In the genomic region with DNA sequence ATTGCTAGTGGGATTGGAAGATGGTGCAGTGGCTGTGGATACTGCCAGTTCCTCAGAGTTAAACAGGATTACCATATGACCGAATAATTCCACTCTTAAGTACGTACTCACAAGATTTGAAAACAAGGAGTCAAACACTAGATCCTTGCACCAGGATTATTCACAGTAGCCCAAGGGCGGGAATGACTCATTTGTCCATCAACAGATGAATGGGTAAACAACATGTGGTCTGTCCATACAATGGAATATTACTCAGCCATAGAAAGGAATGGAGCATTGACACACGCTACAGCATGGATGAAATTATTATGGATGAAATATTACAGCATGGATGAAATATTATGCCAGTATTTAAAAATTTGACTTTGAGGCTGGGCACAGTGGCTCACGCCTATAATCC, we compare ENCODE assay signal across 28 cellular contexts. TPM values are rescaled to one million over a fixed set of nuclear protein-coding genes. Genes with fewer than 3 reads are reported as not detected.
DNase-seq lines count a peak whose midpoint lies in the region; ATAC-seq, FAIRE-seq and TF ChIP-seq lines count a peak whose summit lies in the region.
"Had no signal": no experiment of that assay in that cellular context is flagged by ENCODE, and none has a peak within 500 bp of the region (broad histone marks: within the 10 kb centered on the region; RNA-seq: fewer than 3 reads in every experiment).

No MANE protein-coding gene starts in this region.

- ATAC-seq in PC-3 (peak; percentile 14; the same call in 1 of the 2 replicates), K562 (no peak), body of pancreas (no peak), HG02571 (IDR thresholded peaks at IDR 0.05; ENCODE audit: unreplicated experiment) (no peak)
- ATAC-seq: heart right ventricle; natural killer cell treated with Interleukin-12 subunit alpha and Interleukin-12 subunit beta and Interleukin-15 and Interleukin-18, amount 100 ng/mL, for 72 hours; stimulated activated memory B cell treated with anti-CD40 and anti-IgM and Interleukin-4, amounts not matched to agents 10 μg/mL and 1 μg/mL and 100 μg/mL, for 72 hours had no signal

- CTCF ChIA-PET in PC-3 (lab: Charles Lee), result no interaction called here
- CTCF ChIA-PET in K562 (lab: Yijun Ruan, JAX; ENCODE audit: low intra/inter-chr PET ratio), result no interaction called here

- BruUV-seq in PC-3 (replicated peaks; lab: Mats Ljungman, UMichigan) (no TSS peak), K562 (replicated peaks; lab: Mats Ljungman, UMichigan) (no TSS peak)

- DNase-seq in ELR (ENCODE audit: low read depth) (peak; percentile 84), PC-3 (peak; percentile 83), K562 (ENCODE audit: extremely low read depth in 1 of 4, low spot score in 3 of 4) (no peak), keratinocyte (ENCODE audit: low read depth, low spot score) (peak; percentile 92), body of pancreas (no peak), 8988T (no peak), glomerular visceral epithelial cell (ENCODE audit: extremely low spot score) (no peak)
- DNase-seq: activated CD4-positive, alpha-beta T cell treated with anti-CD3 and anti-CD28 coated beads, Interleukin-2, amount 10 ng/mL, durations not matched to agents 24 days and 14 days; activated effector memory CD4-positive, alpha-beta T cell treated with anti-CD3 and anti-CD28 coated beads, Interleukin-2, amount 50 U/mL, for 16 hours; activated naive CD8-positive, alpha-beta T cell treated with anti-CD3 and anti-CD28 coated beads for 36 hours; activated T-cell treated with anti-CD3 and anti-CD28 coated beads, Interleukin-2, amount 50 U/mL, for 24 hours; anterior cingulate cortex; colonic mucosa; effector CD8-positive, alpha-beta T cell; erythroblast; H7; heart right ventricle; NCI-H1048; NCI-H1694; NCI-H510A treated with DMSO at 0.1 percent for 48 hours; SHP77 had no signal

- no peak for FAIRE-seq in K562 (lab: Jason Lieb, UNC)
- peak; percentile 75 for FAIRE-seq in keratinocyte (lab: Jason Lieb, UNC)
- FAIRE-seq: GM12891 had no signal

- TF ChIP-seq CTCF in PC-3 (conservative IDR thresholded peaks at IDR 0.05; ENCODE audit: low read depth, low read length) (no peak), K562 (IDR thresholded peaks at IDR 0.05 in 2 of 3, conservative IDR thresholded peaks at IDR 0.05 in 1 of 3; ENCODE audit: insufficient read depth in 2 of 3, low read depth in 1 of 3, low read length in 3 of 3) (no peak), keratinocyte (optimal IDR thresholded peaks at IDR 0.05 in 1 of 3, IDR thresholded peaks at IDR 0.05 in 1 of 3, conservative IDR thresholded peaks at IDR 0.05 in 1 of 3; ENCODE audit: extremely low read depth in 1 of 3, insufficient read depth in 2 of 3, low read length in 3 of 3) (no peak), body of pancreas (IDR thresholded peaks at IDR 0.05) (no peak)

- H3K9me3 ChIP-seq in PC-3 (ENCODE audit: low read length) (no peaks in the 10 kb centered on the region), K562 (replicated peaks; ENCODE audit: control insufficient read depth, insufficient read depth, low read depth, low read length) (no peaks in the 10 kb centered on the region), keratinocyte (ENCODE audit: control insufficient read depth, low read depth, low read length) (peaks cover 8% of the 10 kb centered on the region), body of pancreas (no peaks in the 10 kb centered on the region)
- H3K9me3 ChIP-seq: BLaER1, colonic mucosa, heart right ventricle had no signal

- no peak for TF ChIP-seq EP300 in K562 (IDR thresholded peaks at IDR 0.05; ENCODE audit: low read length)

- POLR2A ChIA-PET in PC-3 (lab: Charles Lee; ENCODE audit: unreplicated experiment) (no interaction called here), K562 (lab: Yijun Ruan, JAX) (interaction anchor here (0.6 kb wide), 1 partner anchor 15 kb away, joined by 3 read pairs; no protein-coding TSS in a partner anchor)

- dilution Hi-C loops in keratinocyte (cut with MboI; ENCODE audit: extremely low pct_ligation_motif_present, low sequenced_read_pairs), result no loop called here

- H3K9ac ChIP-seq in PC-3 (ENCODE audit: low read length) (no peak overlapping the region), K562 (ENCODE audit: insufficient read depth in 1 of 2, low read depth in 2 of 2, low read length in 2 of 2) (no peak overlapping the region), keratinocyte (ENCODE audit: control insufficient read depth, extremely low read depth, insufficient read depth, low read length) (no peak overlapping the region)
- H3K9ac ChIP-seq: BLaER1 had no signal

- peaks cover 66% of the 10 kb centered on the region for H3K36me3 ChIP-seq in PC-3 (ENCODE audit: low read depth, low read length)
- peaks cover 96% of the 10 kb centered on the region for H3K36me3 ChIP-seq in K562 (ENCODE audit: control insufficient read depth, insufficient read depth, low read length)
- H3K36me3 ChIP-seq in keratinocyte (ENCODE audit: control insufficient read depth in 2 of 2, extremely low read depth in 1 of 2, insufficient read depth in 2 of 2, low read length in 2 of 2), result peaks cover 41 to 66% of the 10 kb centered on the region in 2 experiments
- H3K36me3 ChIP-seq in body of pancreas (replicated peaks in 1 of 2; ENCODE audit: insufficient read depth in 1 of 2, low read depth in 2 of 2), result peaks cover 0 to 19% of the 10 kb centered on the region in 2 donors

- H2AFZ ChIP-seq in PC-3 (ENCODE audit: low read length), result no peak overlapping the region
- no peak overlapping the region for H2AFZ ChIP-seq in K562 (ENCODE audit: low read depth, low read length)
- H2AFZ ChIP-seq in keratinocyte (ENCODE audit: control insufficient read depth, low read length), result no peak overlapping the region

- H4K20me1 ChIP-seq in PC-3 (ENCODE audit: low read length), result no peaks in the 10 kb centered on the region
- no peaks in the 10 kb centered on the region; the same call in 1 of the 2 replicates for H4K20me1 ChIP-seq in K562 (replicated peaks; ENCODE audit: control insufficient read depth, insufficient read depth, low read length)
- H4K20me1 ChIP-seq in keratinocyte (ENCODE audit: control insufficient read depth, extremely low read depth, insufficient read depth, low read length), result no peaks in the 10 kb centered on the region

- H3K4me1 ChIP-seq in PC-3 (ENCODE audit: insufficient read depth, low read length), result peaks cover 17% of the 10 kb centered on the region
- no peaks in the 10 kb centered on the region for H3K4me1 ChIP-seq in K562 (replicated peaks in 1 of 2; ENCODE audit: control insufficient read depth in 2 of 2, insufficient read depth in 2 of 2, low read length in 2 of 2)
- H3K4me1 ChIP-seq in keratinocyte (ENCODE audit: control insufficient read depth, extremely low read depth, insufficient read depth, low read length), result peaks cover 28% of the 10 kb centered on the region
- H3K4me1 ChIP-seq in body of pancreas, result no peaks in the 10 kb centered on the region
- H3K4me1 ChIP-seq: BLaER1, colonic mucosa had no signal

- WGBS in K562 (ENCODE audit: insufficient coverage, low coverage, missing lambda C conversion rate), result 100% methylated on average over 5 of the region's 5 CpGs
- WGBS in body of pancreas, 2 donors, result 92 to 97% methylated on average over 5 of the region's 5 CpGs

- no peaks in the 10 kb centered on the region for H3K9me2 ChIP-seq in PC-3 (replicated peaks; ENCODE audit: low read length)

- H3F3A ChIP-seq in PC-3 (ENCODE audit: low read length, unreplicated experiment), result peaks cover 2% of the 10 kb centered on the region

- 0 out of 2 replicates have a peak overlapping the region, but pooled peaks have one; percentile 36 for H3K27ac ChIP-seq in PC-3 (ENCODE audit: low read length)
- H3K27ac ChIP-seq in K562 (ENCODE audit: extremely low read depth, low read depth, low read length), result no peak overlapping the region
- H3K27ac ChIP-seq in keratinocyte (ENCODE audit: control insufficient read depth, insufficient read depth, low read length), result peak overlapping the region; percentile 45
- H3K27ac ChIP-seq in body of pancreas, result no peak overlapping the region
- H3K27ac ChIP-seq: BLaER1, colonic mucosa, heart right ventricle, VCaP had no signal

- no peak for TF ChIP-seq RAD21 in K562 (CRISPR knock-in tag; conservative IDR thresholded peaks at IDR 0.05 in 1 of 2, IDR thresholded peaks at IDR 0.05 in 1 of 2)

- H3K4me2 ChIP-seq in PC-3 (ENCODE audit: low read length), result no peak overlapping the region
- H3K4me2 ChIP-seq in K562 (ENCODE audit: insufficient read depth, low read length), result no peak overlapping the region
- H3K4me2 ChIP-seq in keratinocyte (ENCODE audit: control insufficient read depth, extremely low read depth, insufficient read depth, low read depth, low read length), result no peak overlapping the region
- H3K4me2 ChIP-seq: BLaER1 had no signal

- no peaks in the 10 kb centered on the region for H3K9me1 ChIP-seq in K562 (ENCODE audit: control insufficient read depth, insufficient read depth, low read length)
- no peaks in the 10 kb centered on the region for H3K9me1 ChIP-seq in keratinocyte (ENCODE audit: control insufficient read depth, extremely low read depth, insufficient read depth, low read length)

- TF ChIP-seq POLR2A in K562 (conservative IDR thresholded peaks at IDR 0.05) (no peak), body of pancreas (IDR thresholded peaks at IDR 0.05) (no peak)

- H3K27me3 ChIP-seq in PC-3 (ENCODE audit: low read length) (no peaks in the 10 kb centered on the region), K562 (ENCODE audit: control insufficient read depth in 2 of 2, insufficient read depth in 2 of 2, low read length in 2 of 2) (no peaks in the 10 kb centered on the region), keratinocyte (ENCODE audit: control insufficient read depth, extremely low read depth, insufficient read depth, low read length) (no peaks in the 10 kb centered on the region), body of pancreas (no peaks in the 10 kb centered on the region)
- H3K27me3 ChIP-seq: BLaER1, colonic mucosa, heart right ventricle had no signal

- H3K4me3 ChIP-seq in PC-3 (ENCODE audit: low read length) (no peak overlapping the region), K562 (no peak overlapping the region), keratinocyte (ENCODE audit: control insufficient read depth in 2 of 3, extremely low read depth in 1 of 3, insufficient read depth in 2 of 3, low read depth in 1 of 3, low read length in 3 of 3) (no peak overlapping the region), body of pancreas (no peak overlapping the region)
- H3K4me3 ChIP-seq: BLaER1, colonic mucosa, heart right ventricle, lung had no signal

- intact Hi-C loops in PC-3 (cut with micrococcal nuclease), result no loop called here
- intact Hi-C loops in K562 (cut with micrococcal nuclease), result no loop called here
- intact Hi-C loops in body of pancreas (cut with DNase I), result no loop called here

- in situ Hi-C loops in K562 (cut with MboI), result no loop called here

- H3K79me2 ChIP-seq in PC-3 (ENCODE audit: low read length) (peaks cover 47% of the 10 kb centered on the region), K562 (ENCODE audit: control insufficient read depth, insufficient read depth, low read length) (peaks cover 27% of the 10 kb centered on the region), keratinocyte (ENCODE audit: control insufficient read depth, insufficient read depth, low read length) (peaks cover 32% of the 10 kb centered on the region)

RNA-seq across cellular contexts. Expression of a gene that starts 9.1 kb away (rescaled TPM):
- total RNA-seq in PC-3 (2014; rRNA removed), result 41.1 and 59.7 TPM in 2 replicates
- 161 and 386 TPM in 2 replicates for total RNA-seq in K562 (2011; cell fraction: chromatin; rRNA removed; ENCODE audit: low replicate concordance)
- total RNA-seq in K562 (2011; cell fraction: nucleolus; rRNA removed), result 222 and 236 TPM in 2 replicates
- 131 and 140 TPM in 2 replicates for total RNA-seq in K562 (2011; cell fraction: nucleoplasm; rRNA removed)
- total RNA-seq in K562 (2014; rRNA removed), result 28.9 and 37.1 TPM in 2 replicates
- total RNA-seq in K562 (2014; rRNA removed; fragmentation: Illumina TruSeq; extraction: Trizol), result 4.6 and 7.1 TPM in 2 replicates
- total RNA-seq in K562 (2015; rRNA removed; fragmentation: Illumina TruSeq; extraction: Trizol), result 18.6 and 19.6 TPM in 2 replicates
- 43.7 and 54.8 TPM in 2 replicates for total RNA-seq in K562 (2021)
- polyA plus RNA-seq in K562 (2011; rRNA removed), result 16.7 and 24.4 TPM in 2 replicates
- polyA plus RNA-seq in K562 (2011; cell fraction: cytosol; rRNA removed), result 10.9 and 17.7 TPM in 2 replicates
- polyA plus RNA-seq in K562 (2011; cell fraction: nucleus; rRNA removed), result 204 and 313 TPM in 2 replicates
- polyA plus RNA-seq in K562 (2012), result 41.6 and 50.3 TPM in 2 replicates
- 16.7 and 26.0 TPM in 2 replicates for polyA plus RNA-seq in K562 (2014; fragmentation: Illumina TruSeq; extraction: Trizol)
- under 1 TPM; 0.17 to 0.21 TPM for polyA plus RNA-seq in K562 (2014; fragmentation: Nextera tagmentation; extraction: Ambion mirVana)
- 58.7 and 70.8 TPM in 2 replicates for polyA plus RNA-seq in K562 (2014; rRNA removed)
- 11.8 and 17.2 TPM in 2 replicates for polyA minus RNA-seq in K562 (2011; rRNA and poly(A)+ RNA removed)
- 7.3 and 8.9 TPM in 2 replicates for polyA minus RNA-seq in K562 (2011; cell fraction: cytosol; rRNA and poly(A)+ RNA removed)
- 78.5 and 87.3 TPM in 2 replicates for polyA minus RNA-seq in K562 (2011; cell fraction: nucleus; rRNA and poly(A)+ RNA removed)
- polyA plus RNA-seq in keratinocyte, result 8.3 to 23.3 TPM (median 11.7 TPM) in 3 replicates
- 12.2 TPM for polyA plus RNA-seq in keratinocyte (2011; ENCODE audit: low read depth)
- 1.7 and 4.2 TPM in 2 replicates for polyA plus RNA-seq in keratinocyte (2011; cell fraction: cytosol; rRNA removed)
- 77.9 and 107 TPM in 2 replicates for polyA plus RNA-seq in keratinocyte (2011; cell fraction: nucleus; rRNA removed)
- polyA plus RNA-seq in keratinocyte (2012; ENCODE audit: low replicate concordance), result 16.0 and 18.7 TPM in 2 replicates
- polyA minus RNA-seq in keratinocyte, result 22.4 to 33.9 TPM (median 28.8 TPM) in 3 replicates
- polyA minus RNA-seq in keratinocyte (2011; cell fraction: cytosol; rRNA and poly(A)+ RNA removed), result 13.6 TPM
- 35.7 and 44.6 TPM in 2 replicates for polyA minus RNA-seq in keratinocyte (2011; cell fraction: nucleus; rRNA and poly(A)+ RNA removed)
- total RNA-seq in body of pancreas, result 100 to 1,000 TPM in 1 of 2 donors, 10 to 100 TPM in 1; 79.9 to 103 TPM

RNA-seq across cellular contexts. Expression of a gene that starts 18.8 kb away (rescaled TPM):
- 85.2 and 86.5 TPM in 2 replicates for total RNA-seq in PC-3 (2014; rRNA removed)
- 93.6 and 97.5 TPM in 2 replicates for total RNA-seq in K562 (2011; cell fraction: chromatin; rRNA removed; ENCODE audit: low replicate concordance)
- total RNA-seq in K562 (2011; cell fraction: nucleolus; rRNA removed), result 70.0 and 73.9 TPM in 2 replicates
- total RNA-seq in K562 (2011; cell fraction: nucleoplasm; rRNA removed), result 92.1 and 109 TPM in 2 replicates
- total RNA-seq in K562 (2014; rRNA removed), result 89.2 and 116 TPM in 2 replicates
- total RNA-seq in K562 (2014; rRNA removed; fragmentation: Illumina TruSeq; extraction: Trizol), result 83.5 and 92.6 TPM in 2 replicates
- 80.2 and 88.6 TPM in 2 replicates for total RNA-seq in K562 (2015; rRNA removed; fragmentation: Illumina TruSeq; extraction: Trizol)
- 121 and 133 TPM in 2 replicates for total RNA-seq in K562 (2021)
- 106 and 112 TPM in 2 replicates for polyA plus RNA-seq in K562 (2011; rRNA removed)
- polyA plus RNA-seq in K562 (2011; cell fraction: cytosol; rRNA removed), result 57.8 and 66.9 TPM in 2 replicates
- polyA plus RNA-seq in K562 (2011; cell fraction: nucleus; rRNA removed), result 68.5 and 76.2 TPM in 2 replicates
- polyA plus RNA-seq in K562 (2012), result 74.8 and 115 TPM in 2 replicates
- 133 and 134 TPM in 2 replicates for polyA plus RNA-seq in K562 (2014; fragmentation: Illumina TruSeq; extraction: Trizol)
- 10 to 100 TPM; 25.5 TPM for polyA plus RNA-seq in K562 (2014; fragmentation: Nextera tagmentation; extraction: Ambion mirVana)
- 108 and 117 TPM in 2 replicates for polyA plus RNA-seq in K562 (2014; rRNA removed)
- polyA minus RNA-seq in K562 (2011; rRNA and poly(A)+ RNA removed), result 67.8 and 69.9 TPM in 2 replicates
- polyA minus RNA-seq in K562 (2011; cell fraction: cytosol; rRNA and poly(A)+ RNA removed), result 42.4 and 45.0 TPM in 2 replicates
- 19.5 and 31.4 TPM in 2 replicates for polyA minus RNA-seq in K562 (2011; cell fraction: nucleus; rRNA and poly(A)+ RNA removed)
- 108 to 198 TPM (median 166 TPM) in 3 replicates for polyA plus RNA-seq in keratinocyte
- 134 TPM for polyA plus RNA-seq in keratinocyte (2011; ENCODE audit: low read depth)
- 92.6 and 124 TPM in 2 replicates for polyA plus RNA-seq in keratinocyte (2011; cell fraction: cytosol; rRNA removed)
- polyA plus RNA-seq in keratinocyte (2011; cell fraction: nucleus; rRNA removed), result 76.0 and 90.7 TPM in 2 replicates
- polyA plus RNA-seq in keratinocyte (2012; ENCODE audit: low replicate concordance), result 46.4 and 131 TPM in 2 replicates
- polyA minus RNA-seq in keratinocyte, result 67.2 to 91.0 TPM (median 76.4 TPM) in 3 replicates
- polyA minus RNA-seq in keratinocyte (2011; cell fraction: cytosol; rRNA and poly(A)+ RNA removed), result 88.4 TPM
- polyA minus RNA-seq in keratinocyte (2011; cell fraction: nucleus; rRNA and poly(A)+ RNA removed), result 33.7 and 62.7 TPM in 2 replicates
- 10 to 100 TPM; 15.5 to 24.4 TPM for total RNA-seq in body of pancreas

Comparison
In these comparisons a context has a peak if more than half of its experiments do, and no peak if none do; other contexts are left out.
1. DNase-seq: peak in ELR (single experiment), PC-3 (single experiment) and keratinocyte (single experiment); none in K562 (0 of 4), body of pancreas (0 of 4), 8988T (single experiment) and glomerular visceral epithelial cell (single experiment).
2. H3K27ac ChIP-seq: peak in PC-3 (single experiment) and keratinocyte (single experiment); none in K562 (single experiment) and body of pancreas (0 of 4).